ENCODE assay signal across 25 cellular contexts in genomic region chr9:81604306-81605153, GRCh38.
DNase-seq lines count a peak whose midpoint lies in the region; ATAC-seq and TF ChIP-seq lines count a peak whose summit lies in the region.
"Had no signal": no experiment of that assay in that cellular context is flagged by ENCODE, and none has a peak within 500 bp of the region (broad histone marks: within the 10 kb centered on the region; RNA-seq: fewer than 3 reads in every experiment).

No MANE protein-coding gene starts in this region.

- H3K9ac ChIP-seq in IMR-90 (ENCODE audit: low read depth, low read length), result no peak overlapping the region

- H2BK5ac ChIP-seq in IMR-90 (ENCODE audit: low read depth, low read length, poor library complexity, severe bottlenecking), result no peak overlapping the region

- WGBS in IMR-90 (ENCODE audit: extremely low coverage in 2 of 2, insufficient read length in 1 of 2), 2 experiments, result 62% methylated on average over 6 of the region's 12 CpGs; no CpG with 5 or more reads in 1 of the 2 experiments

- peaks cover 17% of the 10 kb centered on the region for H3K9me3 Mint-ChIP-seq in nephron progenitor cell
- H3K9me3 Mint-ChIP-seq: activated naive CD8-positive, alpha-beta T cell treated with anti-CD3 and anti-CD28 coated beads for 36 hours; IgD-negative memory B cell had no signal

- POLR2A ChIA-PET in IMR-90 (lab: Charles Lee; ENCODE audit: unreplicated experiment), result no interaction called here

- BruUV-seq in IMR-90 (replicated peaks; lab: Mats Ljungman, UMichigan), result no TSS peak

- TF ChIP-seq CTCF in IMR-90 (conservative IDR thresholded peaks at IDR 0.05; ENCODE audit: low read depth, low read length), result no peak
- TF ChIP-seq CTCF in epithelial cell of esophagus (IDR thresholded peaks at IDR 0.05; ENCODE audit: insufficient read depth, low read depth, low read length, missing control alignments), result no peak
- TF ChIP-seq CTCF in nephron progenitor cell (IDR thresholded peaks at IDR 0.05), result no peak
- TF ChIP-seq CTCF in uterus (IDR thresholded peaks at IDR 0.05), result no peak

- H3K18ac ChIP-seq in IMR-90 (ENCODE audit: low read depth, low read length), result no peak overlapping the region

- H3K4me2 ChIP-seq in IMR-90 (ENCODE audit: low read depth, low read length), result no peak overlapping the region

- H3K23ac ChIP-seq in IMR-90 (ENCODE audit: low read depth, low read length), result no peak overlapping the region

- no peak overlapping the region for H3K4me3 Mint-ChIP-seq in nephron progenitor cell
- H3K4me3 Mint-ChIP-seq: activated naive CD8-positive, alpha-beta T cell treated with anti-CD3 and anti-CD28 coated beads for 36 hours; CD4-positive, CD25-positive, alpha-beta regulatory T cell; IgD-negative memory B cell; naive thymus-derived CD4-positive, alpha-beta T cell; T-cell had no signal

- H2AK9ac ChIP-seq in IMR-90 (replicated peaks; ENCODE audit: low read depth, low read length, poor library complexity), result no peak overlapping the region

- intact Hi-C loops in IMR-90 (cut with micrococcal nuclease) (no loop called here), uterus (cut with DNase I; ENCODE audit: low total_unique reads) (no loop called here)

- no peak overlapping the region for H2BK120ac ChIP-seq in IMR-90 (ENCODE audit: low read depth, low read length)

- H3K4me3 ChIP-seq in IMR-90 (ENCODE audit: insufficient read depth, low read depth, low read length) (no peak overlapping the region), epithelial cell of esophagus (ENCODE audit: low read length) (no peak overlapping the region), uterus (no peak overlapping the region)
- H3K4me3 ChIP-seq: coronary artery, suprapubic skin had no signal

- no peak overlapping the region for H2AFZ ChIP-seq in IMR-90 (replicated peaks; ENCODE audit: low read length, poor library complexity)

- H3K27me3 Mint-ChIP-seq in nephron progenitor cell (ENCODE audit: low read depth, poor library complexity), result no peaks in the 10 kb centered on the region
- H3K27me3 Mint-ChIP-seq: activated naive CD8-positive, alpha-beta T cell treated with anti-CD3 and anti-CD28 coated beads for 36 hours; CD4-positive, CD25-positive, alpha-beta regulatory T cell; IgD-negative memory B cell; naive thymus-derived CD4-positive, alpha-beta T cell; T-cell had no signal

- H4K8ac ChIP-seq in IMR-90 (ENCODE audit: low read depth in 2 of 2, low read length in 2 of 2), result no peak overlapping the region; a peak in 1 of 4 replicates

- H3K36me3 Mint-ChIP-seq in nephron progenitor cell (ENCODE audit: low read depth), result peaks cover 97% of the 10 kb centered on the region
- H3K36me3 Mint-ChIP-seq: activated naive CD8-positive, alpha-beta T cell treated with anti-CD3 and anti-CD28 coated beads for 36 hours; CD4-positive, CD25-positive, alpha-beta regulatory T cell; naive thymus-derived CD4-positive, alpha-beta T cell; T-cell had no signal

- H2BK15ac ChIP-seq in IMR-90 (ENCODE audit: low read depth, low read length), result peak overlapping the region; percentile 49; the same call in 1 of the 3 replicates

- H4K5ac ChIP-seq in IMR-90 (ENCODE audit: low read depth, low read length), result no peak overlapping the region

- no peak overlapping the region for H3K56ac ChIP-seq in IMR-90 (ENCODE audit: extremely low read depth, insufficient read depth, low read length)

- ATAC-seq in IMR-90 (ENCODE audit: low read depth) (no peak), HG03280 (IDR thresholded peaks at IDR 0.05; ENCODE audit: unreplicated experiment) (no peak), GM21423 (IDR thresholded peaks at IDR 0.05; ENCODE audit: unreplicated experiment) (no peak)
- ATAC-seq: naive thymus-derived CD4-positive, alpha-beta T cell; sciatic nerve; T-cell had no signal

- H3K9me1 ChIP-seq in IMR-90 (ENCODE audit: insufficient read depth, low read length), result peaks cover 17% of the 10 kb centered on the region

- H3K36me3 ChIP-seq in IMR-90 (ENCODE audit: control insufficient read depth, insufficient read depth, low read length) (peaks cover 34% of the 10 kb centered on the region), uterus (no peaks in the 10 kb centered on the region)

- CTCF ChIA-PET in IMR-90 (lab: Yijun Ruan, JAX), result no interaction called here

- in situ Hi-C loops in IMR-90 (cut with MboI; ENCODE audit: low sequenced_read_pairs), result no loop called here

- H2AK5ac ChIP-seq in IMR-90 (ENCODE audit: low read depth, low read length), result peak overlapping the region; percentile 51; the same call in 1 of the 2 replicates

- H3K4me1 ChIP-seq in IMR-90 (ENCODE audit: control insufficient read depth, insufficient read depth, low read length) (peaks cover 10% of the 10 kb centered on the region), uterus (no peaks in the 10 kb centered on the region)

- H3K27ac Mint-ChIP-seq in nephron progenitor cell, result peak overlapping the region; percentile 82
- H3K27ac Mint-ChIP-seq: activated naive CD8-positive, alpha-beta T cell treated with anti-CD3 and anti-CD28 coated beads for 36 hours; CD4-positive, CD25-positive, alpha-beta regulatory T cell; IgD-negative memory B cell; naive thymus-derived CD4-positive, alpha-beta T cell; T-cell had no signal

- no peak overlapping the region for H3K14ac ChIP-seq in IMR-90 (replicated peaks; ENCODE audit: low read depth, low read length)

- H2BK20ac ChIP-seq in IMR-90 (ENCODE audit: low read depth, low read length), result peak overlapping the region; percentile 49

- H3K79me1 ChIP-seq in IMR-90 (ENCODE audit: low read depth in 1 of 2, low read length in 2 of 2), result peaks cover 3 to 22% of the 10 kb centered on the region in 2 experiments; a peak in 2 of 4 replicates

- H3K27me3 ChIP-seq in IMR-90 (ENCODE audit: control insufficient read depth, insufficient read depth, low read length), result no peaks in the 10 kb centered on the region
- no peaks in the 10 kb centered on the region for H3K27me3 ChIP-seq in uterus
- H3K27me3 ChIP-seq: suprapubic skin had no signal

- peak overlapping the region; percentile 32 for H4K91ac ChIP-seq in IMR-90 (ENCODE audit: insufficient read depth, low read depth, low read length)

- DNase-seq in COLO668 (lab: John Stamatoyannopoulos, UW; ENCODE audit: unreplicated experiment) (peak; percentile 57), IMR-90 (peak; percentile 48), epithelial cell of esophagus (ENCODE audit: low read depth) (peak; percentile 29), nephron progenitor cell (no peak), uterus (no peak)
- no peak for DNase-seq in activated CD4-positive, alpha-beta T cell treated with anti-CD3 and anti-CD28 coated beads for 48 hours
- DNase-seq: activated CD4-positive, alpha-beta T cell treated with anti-CD3 and anti-CD28 coated beads for 4 hours; activated naive CD8-positive, alpha-beta T cell treated with anti-CD3 and anti-CD28 coated beads for 36 hours; CD4-positive, CD25-positive, alpha-beta regulatory T cell; foreskin fibroblast; kidney glomerular epithelial cell; mammary epithelial cell; MM.1S; naive thymus-derived CD4-positive, alpha-beta T cell; NCI-H1436; NCI-H2171 treated with DMSO at 0.1 percent for 48 hours; NCI-H82; SIG-M5; T-cell had no signal

- H3K27ac ChIP-seq in IMR-90 (ENCODE audit: insufficient read depth, low read length) (no peak overlapping the region), uterus (no peak overlapping the region)
- H3K27ac ChIP-seq: suprapubic skin had no signal

- no peaks in the 10 kb centered on the region for H3K9me3 ChIP-seq in IMR-90 (ENCODE audit: control insufficient read depth, insufficient read depth, low read length)
- no peaks in the 10 kb centered on the region for H3K9me3 ChIP-seq in uterus
- H3K9me3 ChIP-seq: suprapubic skin had no signal

- H4K20me1 ChIP-seq in IMR-90 (ENCODE audit: insufficient read depth, low read length), result 0 out of 2 replicates have a peak, but pooled peaks cover 3% of the 10 kb centered on the region

- TF ChIP-seq RAD21 in IMR-90 (IDR thresholded peaks at IDR 0.05; ENCODE audit: low read length), result no peak

- H3K4ac ChIP-seq in IMR-90 (ENCODE audit: low read depth, low read length), result peak overlapping the region; percentile 64

- TF ChIP-seq POLR2A in IMR-90 (IDR thresholded peaks at IDR 0.05; ENCODE audit: low read depth, low read length), result no peak
- TF ChIP-seq POLR2A in uterus (IDR thresholded peaks at IDR 0.05), result no peak

- H3K4me1 Mint-ChIP-seq in nephron progenitor cell, result peaks cover 43% of the 10 kb centered on the region
- H3K4me1 Mint-ChIP-seq: CD4-positive, CD25-positive, alpha-beta regulatory T cell; T-cell had no signal

- dilution Hi-C loops in IMR-90 (cut with HindIII; ENCODE audit: low sequenced_read_pairs, unreplicated experiment), result no loop called here

TF ChIP-seq in IMR-90, 13 proteins besides CTCF, POLR2A, EP300 and RAD21 (continues in another document):
- TF ChIP-seq ELK1 (IDR thresholded peaks at IDR 0.05; ENCODE audit: borderline replicate concordance, low read depth, low read length) (no peak), MAFK (IDR thresholded peaks at IDR 0.05; ENCODE audit: low read depth, low read length) (no peak), CEBPB (IDR thresholded peaks at IDR 0.05; ENCODE audit: low read depth, low read length) (no peak), NFE2L2 (IDR thresholded peaks at IDR 0.05; ENCODE audit: low read depth, low read length) (no peak), MXI1 (IDR thresholded peaks at IDR 0.05; ENCODE audit: borderline replicate concordance, low read depth, low read length) (no peak), MAZ (IDR thresholded peaks at IDR 0.05; ENCODE audit: borderline replicate concordance, low read depth, low read length) (no peak), FOS (IDR thresholded peaks at IDR 0.05; ENCODE audit: low read depth, low read length) (no peak), SMC3 (IDR thresholded peaks at IDR 0.05; ENCODE audit: low read depth, low read length) (no peak), CHD1 (IDR thresholded peaks at IDR 0.05; ENCODE audit: low read depth, low read length) (no peak), USF2 (IDR thresholded peaks at IDR 0.05; ENCODE audit: low read depth, low read length) (no peak), RCOR1 (IDR thresholded peaks at IDR 0.05; ENCODE audit: insufficient replicate concordance, low read length) (no peak)

Comparison
In these comparisons a context has a peak if more than half of its experiments do, and no peak if none do; other contexts are left out.
1. DNase-seq: peak in COLO668 (single experiment), IMR-90 (single experiment) and epithelial cell of esophagus (single experiment); none in nephron progenitor cell (single experiment), activated CD4-positive, alpha-beta T cell treated with anti-CD3 and anti-CD28 coated beads for 48 hours (single experiment) and uterus (0 of 2).